8 cellular contexts compared by ENCODE assay signal in genomic region chr5:73625314-73625904, GRCh38. TPM values are rescaled to one million over a fixed set of nuclear protein-coding genes. Genes with fewer than 3 reads are reported as not detected.
DNase-seq lines count a peak whose midpoint lies in the region; ATAC-seq and TF ChIP-seq lines count a peak whose summit lies in the region.

No MANE protein-coding gene starts in this region.

- H3K27ac Mint-ChIP-seq in activated CD4-positive, alpha-beta memory T cell treated with anti-CD3 and anti-CD28 coated beads, Interleukin-2, amount 10 ng/mL, durations not matched to agents 7 days and 5 days, result no peak overlapping the region

- H3K9me3 ChIP-seq in right atrium auricular region, result no peaks in the 10 kb centered on the region

- H3K4me3 ChIP-seq in right atrium auricular region (peak overlapping the region; percentile 52 to 59), skeletal muscle cell (ENCODE audit: low read depth, low read length) (peak overlapping the region; percentile 86)

- peaks cover 2% of the 10 kb centered on the region for H3K4me1 Mint-ChIP-seq in activated CD4-positive, alpha-beta memory T cell treated with anti-CD3 and anti-CD28 coated beads, Interleukin-2, amount 10 ng/mL, durations not matched to agents 7 days and 5 days

- H3K4me3 Mint-ChIP-seq in activated CD4-positive, alpha-beta memory T cell treated with anti-CD3 and anti-CD28 coated beads, Interleukin-2, amount 10 ng/mL, durations not matched to agents 7 days and 5 days, result peak overlapping the region; percentile 33

- TF ChIP-seq CTCF in 22Rv1 (IDR thresholded peaks at IDR 0.05) (no peak), right atrium auricular region (IDR thresholded peaks at IDR 0.05) (no peak)

- DNase-seq in activated CD4-positive, alpha-beta memory T cell treated with anti-CD3 and anti-CD28 coated beads, Interleukin-2, amount 10 ng/mL, durations not matched to agents 7 days and 5 days, result no peak
- DNase-seq in right atrium auricular region (ENCODE audit: low spot score) (no peak), skeletal muscle cell (ENCODE audit: low read depth) (no peak), HuH-7 (ENCODE audit: low spot score) (no peak), NCI-H748 treated with DMSO at 0.1 percent for 48 hours (lab: John Stamatoyannopoulos, UW) (no peak)

- no peaks in the 10 kb centered on the region for H3K27me3 ChIP-seq in right atrium auricular region

- POLR2A ChIA-PET in activated CD4-positive, alpha-beta memory T cell treated with anti-CD3 and anti-CD28 coated beads, Interleukin-2, amount 10 ng/mL, durations not matched to agents 7 days and 5 days (lab: Charles Lee), result no interaction called here

- no peaks in the 10 kb centered on the region for H3K36me3 Mint-ChIP-seq in activated CD4-positive, alpha-beta memory T cell treated with anti-CD3 and anti-CD28 coated beads, Interleukin-2, amount 10 ng/mL, durations not matched to agents 7 days and 5 days (ENCODE audit: low read depth)

- CTCF ChIA-PET in activated CD4-positive, alpha-beta memory T cell treated with anti-CD3 and anti-CD28 coated beads, Interleukin-2, amount 10 ng/mL, durations not matched to agents 7 days and 5 days (lab: Charles Lee), result interaction anchor here (0.7 to 1.3 kb wide), 3 partner anchors 28 to 616 kb away, joined by 3 to 4 read pairs (median 3); no protein-coding TSS in a partner anchor

- peak overlapping the region; percentile 73 for H3K27ac ChIP-seq in 22Rv1
- H3K27ac ChIP-seq in right atrium auricular region, result peak overlapping the region in 1 of 2 donors; percentile 53

- no peaks in the 10 kb centered on the region for H3K9me3 Mint-ChIP-seq in activated CD4-positive, alpha-beta memory T cell treated with anti-CD3 and anti-CD28 coated beads, Interleukin-2, amount 10 ng/mL, durations not matched to agents 7 days and 5 days

- H3K4me1 ChIP-seq in right atrium auricular region, result peaks cover 0 to 16% of the 10 kb centered on the region in 2 donors

- H3K27me3 Mint-ChIP-seq in activated CD4-positive, alpha-beta memory T cell treated with anti-CD3 and anti-CD28 coated beads, Interleukin-2, amount 10 ng/mL, durations not matched to agents 7 days and 5 days, result peaks cover 60% of the 10 kb centered on the region

- H3K36me3 ChIP-seq in right atrium auricular region, result no peaks in the 10 kb centered on the region

- ATAC-seq in GM21367 (IDR thresholded peaks at IDR 0.05; ENCODE audit: unreplicated experiment) (peak; percentile 31), GM19455 (IDR thresholded peaks at IDR 0.05; ENCODE audit: unreplicated experiment) (no peak)

RNA-seq across cellular contexts. Expression of gene ARHGEF28, which starts 0.6 kb away (rescaled TPM):
- total RNA-seq in activated CD4-positive, alpha-beta memory T cell treated with anti-CD3 and anti-CD28 coated beads, Interleukin-2, amount 10 ng/mL, durations not matched to agents 7 days and 5 days, result not detected
- 1 to 10 TPM; 1.0 to 2.9 TPM for total RNA-seq in right atrium auricular region

RNA-seq across cellular contexts. Expression of gene UTP15, which starts 59.9 kb away (rescaled TPM):
- 10 to 100 TPM; 15.1 to 15.4 TPM for total RNA-seq in activated CD4-positive, alpha-beta memory T cell treated with anti-CD3 and anti-CD28 coated beads, Interleukin-2, amount 10 ng/mL, durations not matched to agents 7 days and 5 days
- 1 to 10 TPM; 6.6 to 8.7 TPM for total RNA-seq in right atrium auricular region

RNA-seq across cellular contexts. Expression of gene ANKRA2, which starts 60.0 kb away (rescaled TPM):
- 10 to 100 TPM; 23.9 to 27.1 TPM for total RNA-seq in activated CD4-positive, alpha-beta memory T cell treated with anti-CD3 and anti-CD28 coated beads, Interleukin-2, amount 10 ng/mL, durations not matched to agents 7 days and 5 days
- total RNA-seq in right atrium auricular region, result 10 to 100 TPM; 11.3 to 16.4 TPM
